In genomic region chr15:74565381-74566085, GRCh38 we compare ENCODE assay signal across 17 cellular contexts. TPM values are rescaled to one million over a fixed set of nuclear protein-coding genes. Genes with fewer than 3 reads are reported as not detected.
A peak's percentile ranks its signal among the peaks of the same experiment; 100 is the strongest.
DNase-seq lines count a peak whose midpoint lies in the region; ATAC-seq and TF ChIP-seq lines count a peak whose summit lies in the region.
"Had no signal": no experiment of that assay in that cellular context is flagged by ENCODE, and none has a peak within 500 bp of the region (broad histone marks: within the 10 kb centered on the region; RNA-seq: fewer than 3 reads in every experiment).

No MANE protein-coding gene starts in this region.

- H3K27ac Mint-ChIP-seq in activated T-cell treated with anti-CD3 and anti-CD28 coated beads, Interleukin-2, amount 50 U/mL, for 72 hours = peak overlapping the region; percentile 5
- H3K27ac Mint-ChIP-seq in glutamatergic neuron (ENCODE audit: unreplicated experiment) = peak overlapping the region; percentile 9
- H3K27ac Mint-ChIP-seq in activated CD8-positive, alpha-beta T cell treated with anti-CD3 and anti-CD28 coated beads for 36 hours = no peak overlapping the region

- H3K9ac ChIP-seq in skeletal muscle tissue (ENCODE audit: low read depth in 1 of 3, low read length in 3 of 3) = peak overlapping the region in 2 of 3 donors; percentile 20 to 39

- TF ChIP-seq CTCF in glutamatergic neuron (IDR thresholded peaks at IDR 0.05; ENCODE audit: partially characterized antibody, unreplicated experiment) = no peak
- no peak for TF ChIP-seq CTCF in activated CD8-positive, alpha-beta T cell treated with anti-CD3 and anti-CD28 coated beads for 36 hours (IDR thresholded peaks at IDR 0.05)

- peaks cover 0 to 12% of the 10 kb centered on the region in 2 donors for H3K36me3 Mint-ChIP-seq in activated T-cell treated with anti-CD3 and anti-CD28 coated beads, Interleukin-2, amount 50 U/mL, for 72 hours (ENCODE audit: insufficient read depth in 2 of 2)
- H3K36me3 Mint-ChIP-seq in glutamatergic neuron (ENCODE audit: unreplicated experiment) = no peaks in the 10 kb centered on the region
- H3K36me3 Mint-ChIP-seq in activated CD8-positive, alpha-beta T cell treated with anti-CD3 and anti-CD28 coated beads for 36 hours (ENCODE audit: low read depth) = peaks cover 30% of the 10 kb centered on the region

- no peaks in the 10 kb centered on the region for H3K9me3 ChIP-seq in skeletal muscle tissue (ENCODE audit: control insufficient read depth in 3 of 3, low read length in 3 of 3)

- no peak for ATAC-seq in activated T-cell treated with anti-CD3 and anti-CD28 coated beads, Interleukin-2, amount 50 U/mL, for 72 hours (replicated peaks in 1 of 2)
- no peak for ATAC-seq in GM21367 (IDR thresholded peaks at IDR 0.05; ENCODE audit: unreplicated experiment)
- ATAC-seq in activated CD8-positive, alpha-beta T cell treated with anti-CD3 and anti-CD28 coated beads for 36 hours = no peak
- ATAC-seq: PC-3 had no signal

- H3K9me3 Mint-ChIP-seq in activated T-cell treated with anti-CD3 and anti-CD28 coated beads, Interleukin-2, amount 50 U/mL, for 72 hours = no peaks in the 10 kb centered on the region
- peaks cover 2% of the 10 kb centered on the region for H3K9me3 Mint-ChIP-seq in glutamatergic neuron (ENCODE audit: unreplicated experiment)
- H3K9me3 Mint-ChIP-seq in activated CD8-positive, alpha-beta T cell treated with anti-CD3 and anti-CD28 coated beads for 36 hours = no peaks in the 10 kb centered on the region

- no peaks in the 10 kb centered on the region for H3K36me3 ChIP-seq in skeletal muscle tissue (ENCODE audit: control insufficient read depth in 3 of 3, insufficient read depth in 3 of 3, low read length in 3 of 3)

- CTCF ChIA-PET in activated CD8-positive, alpha-beta T cell treated with anti-CD3 and anti-CD28 coated beads for 36 hours (lab: Charles Lee) = interaction anchor here (0.7 kb wide), 1 partner anchor 19 kb away, joined by 3 read pairs; no protein-coding TSS in a partner anchor

- H3K4me1 Mint-ChIP-seq in activated T-cell treated with anti-CD3 and anti-CD28 coated beads, Interleukin-2, amount 50 U/mL, for 72 hours (ENCODE audit: low read depth) = peaks cover 16% of the 10 kb centered on the region
- H3K4me1 Mint-ChIP-seq in glutamatergic neuron (ENCODE audit: low read depth, unreplicated experiment) = peaks cover 47% of the 10 kb centered on the region
- H3K4me1 Mint-ChIP-seq in activated CD8-positive, alpha-beta T cell treated with anti-CD3 and anti-CD28 coated beads for 36 hours (ENCODE audit: low read depth) = peaks cover 35% of the 10 kb centered on the region

- H3K27ac ChIP-seq in skeletal muscle tissue (ENCODE audit: low read depth, low read length) = peak overlapping the region; percentile 54
- H3K27ac ChIP-seq: SK-N-MC had no signal

- no peak overlapping the region for H3K4me3 Mint-ChIP-seq in activated T-cell treated with anti-CD3 and anti-CD28 coated beads, Interleukin-2, amount 50 U/mL, for 72 hours
- H3K4me3 Mint-ChIP-seq in glutamatergic neuron (ENCODE audit: unreplicated experiment) = peak overlapping the region; percentile 59
- H3K4me3 Mint-ChIP-seq in activated CD8-positive, alpha-beta T cell treated with anti-CD3 and anti-CD28 coated beads for 36 hours = no peak overlapping the region

- peaks cover 11 to 29% (median 18%) of the 10 kb centered on the region in 3 donors for H3K4me1 ChIP-seq in skeletal muscle tissue (ENCODE audit: control insufficient read depth in 3 of 3, insufficient read depth in 3 of 3, low read length in 3 of 3)

- intact Hi-C loops in activated CD8-positive, alpha-beta T cell treated with anti-CD3 and anti-CD28 coated beads for 36 hours (cut with micrococcal nuclease) = no loop called here

- no peak overlapping the region for H3K4me3 ChIP-seq in skeletal muscle tissue (ENCODE audit: low read length in 3 of 3)
- H3K4me3 ChIP-seq: SK-N-MC had no signal

- DNase-seq in activated T-cell treated with anti-CD3 and anti-CD28 coated beads, Interleukin-2, amount 50 U/mL, for 72 hours = no peak
- no peak for DNase-seq in activated T-cell treated with anti-CD3 and anti-CD28 coated beads, Interleukin-2, amount 50 U/mL, for 48 hours
- peak; percentile 52 for DNase-seq in SK-N-DZ (ENCODE audit: low spot score)
- DNase-seq in glutamatergic neuron = no peak
- no peak for DNase-seq in stimulated activated CD4-positive, alpha-beta T cell treated with anti-CD3 and anti-CD28 coated beads, Interleukin-2, amount 100 ng/mL, for 24 hours
- DNase-seq in activated CD8-positive, alpha-beta T cell treated with anti-CD3 and anti-CD28 coated beads for 36 hours = no peak
- DNase-seq: Calu3, DND-41, Karpas-422, MM.1S, NCI-H1105 treated with DMSO at 0.1 percent for 48 hours, NCI-H1930, NCI-H526, PC-3 had no signal

- H3K27me3 Mint-ChIP-seq in activated T-cell treated with anti-CD3 and anti-CD28 coated beads, Interleukin-2, amount 50 U/mL, for 72 hours (ENCODE audit: low read depth) = no peaks in the 10 kb centered on the region
- H3K27me3 Mint-ChIP-seq in glutamatergic neuron (ENCODE audit: unreplicated experiment) = no peaks in the 10 kb centered on the region
- no peaks in the 10 kb centered on the region for H3K27me3 Mint-ChIP-seq in activated CD8-positive, alpha-beta T cell treated with anti-CD3 and anti-CD28 coated beads for 36 hours

- no peaks in the 10 kb centered on the region for H3K27me3 ChIP-seq in skeletal muscle tissue (ENCODE audit: control insufficient read depth in 3 of 3, insufficient read depth in 3 of 3, low read length in 3 of 3)

- POLR2A ChIA-PET in activated CD8-positive, alpha-beta T cell treated with anti-CD3 and anti-CD28 coated beads for 36 hours (lab: Charles Lee) = no interaction called here

RNA-seq across cellular contexts. Expression of gene ARID3B, which starts 24.5 kb away (rescaled TPM):
- 10 to 100 TPM; 47.6 to 53.8 TPM for total RNA-seq in activated T-cell treated with anti-CD3 and anti-CD28 coated beads, Interleukin-2, amount 50 U/mL, for 72 hours
- 23.8 and 25.0 TPM in 2 replicates for polyA plus RNA-seq in SK-N-DZ (2014; cell fraction: cytosol; rRNA removed)
- 18.9 and 43.5 TPM in 2 replicates for polyA plus RNA-seq in SK-N-DZ (2014; cell fraction: nucleus; rRNA removed)
- total RNA-seq in glutamatergic neuron (ENCODE audit: unreplicated experiment) (154 TPM), skeletal muscle tissue (2.1 TPM)
- total RNA-seq in activated CD8-positive, alpha-beta T cell treated with anti-CD3 and anti-CD28 coated beads for 36 hours = 10 to 100 TPM; 35.2 to 36.2 TPM

RNA-seq across cellular contexts. Expression of gene CLK3, which starts 50.1 kb away (rescaled TPM):
- 100 to 1,000 TPM; 116 to 120 TPM for total RNA-seq in activated T-cell treated with anti-CD3 and anti-CD28 coated beads, Interleukin-2, amount 50 U/mL, for 72 hours
- 62.6 and 81.3 TPM in 2 replicates for polyA plus RNA-seq in SK-N-DZ (2014; cell fraction: cytosol; rRNA removed)
- polyA plus RNA-seq in SK-N-DZ (2014; cell fraction: nucleus; rRNA removed) = 248 and 299 TPM in 2 replicates
- total RNA-seq in glutamatergic neuron (ENCODE audit: unreplicated experiment) (99.7 TPM), skeletal muscle tissue (24.0 TPM)
- total RNA-seq in activated CD8-positive, alpha-beta T cell treated with anti-CD3 and anti-CD28 coated beads for 36 hours = 100 to 1,000 TPM; 159 to 168 TPM

Comparison
In these comparisons a context has a peak if more than half of its experiments do, and no peak if none do; other contexts are left out.
1. RNA of gene ARID3B, which starts 24.5 kb away (total RNA-seq): 154 TPM in glutamatergic neuron (single experiment), 47.6 to 53.8 TPM in activated T-cell treated with anti-CD3 and anti-CD28 coated beads, Interleukin-2, amount 50 U/mL, for 72 hours and 35.2 to 36.2 TPM in activated CD8-positive, alpha-beta T cell treated with anti-CD3 and anti-CD28 coated beads for 36 hours; 2.1 TPM in skeletal muscle tissue (single experiment); every median in the first group is over 10 times any median in the second.